ENCODE assay signal across 8 cellular contexts in genomic region chr4:704971-705277, GRCh38. TPM values are rescaled to one million over a fixed set of nuclear protein-coding genes. Genes with fewer than 3 reads are reported as not detected.
A peak's percentile ranks its signal among the peaks of the same experiment; 100 is the strongest.
DNase-seq lines count a peak whose midpoint lies in the region; ATAC-seq, FAIRE-seq and TF ChIP-seq lines count a peak whose summit lies in the region.

No MANE protein-coding gene starts in this region.

- H3K27me3 Mint-ChIP-seq in activated naive CD8-positive, alpha-beta T cell, result no peaks in the 10 kb centered on the region
- no peaks in the 10 kb centered on the region for H3K27me3 Mint-ChIP-seq in activated naive CD8-positive, alpha-beta T cell treated with anti-CD3 and anti-CD28 coated beads, Interleukin-2, amount 50 U/mL, for 24 hours
- H3K27me3 Mint-ChIP-seq in memory B cell, result no peaks in the 10 kb centered on the region

- H3K4me3 ChIP-seq in GM12878, result 0 out of 2 replicates have a peak overlapping the region, but pooled peaks have one; percentile 33
- peak overlapping the region; percentile 99 for H3K4me3 ChIP-seq in thymus (ENCODE audit: low read length)

- DNase-seq in activated naive CD8-positive, alpha-beta T cell treated with anti-CD3 and anti-CD28 coated beads, Interleukin-2, amount 50 U/mL, for 24 hours, result no peak
- no peak for DNase-seq in GM12878 (ENCODE audit: low read depth, low spot score)
- no peak for DNase-seq in memory B cell (ENCODE audit: low spot score in 2 of 2)
- no peak for DNase-seq in GOT3 (lab: John Stamatoyannopoulos, UW)
- no peak for DNase-seq in activated CD4-positive, alpha-beta T cell treated with anti-CD3 and anti-CD28 coated beads, Interleukin-2, amount 50 U/mL, for 1 hour

- no peaks in the 10 kb centered on the region; the same call in 2 of the 3 replicates for H3K9me3 ChIP-seq in GM12878 (replicated peaks; ENCODE audit: control insufficient read depth, insufficient read depth, low read length)
- H3K9me3 ChIP-seq in thymus (ENCODE audit: control insufficient read depth), result no peaks in the 10 kb centered on the region

- TF ChIP-seq CTCF in GM12878 (IDR thresholded peaks at IDR 0.05 in 2 of 3, conservative IDR thresholded peaks at IDR 0.05 in 1 of 3; ENCODE audit: control insufficient read depth in 2 of 3, extremely low read depth in 1 of 3, insufficient read depth in 1 of 3, low read depth in 3 of 3, low read length in 3 of 3), result no peak

- H3K27me3 ChIP-seq in GM12878 (replicated peaks in 1 of 2; ENCODE audit: control insufficient read depth in 2 of 2, insufficient read depth in 2 of 2, low read length in 1 of 2) (no peaks in the 10 kb centered on the region), thymus (ENCODE audit: control insufficient read depth, insufficient read depth) (no peaks in the 10 kb centered on the region)

- no peak for TF ChIP-seq RAD21 in GM12878 (IDR thresholded peaks at IDR 0.05; ENCODE audit: insufficient read depth, low read depth, low read length)

- TF ChIP-seq POLR2A in GM12878 (IDR thresholded peaks at IDR 0.05; ENCODE audit: low read depth, low read length), result no peak

- H3K9me3 Mint-ChIP-seq in activated naive CD8-positive, alpha-beta T cell (ENCODE audit: low read depth), result no peaks in the 10 kb centered on the region
- no peaks in the 10 kb centered on the region for H3K9me3 Mint-ChIP-seq in activated naive CD8-positive, alpha-beta T cell treated with anti-CD3 and anti-CD28 coated beads, Interleukin-2, amount 50 U/mL, for 24 hours
- no peaks in the 10 kb centered on the region for H3K9me3 Mint-ChIP-seq in memory B cell

- H3K36me3 ChIP-seq in GM12878 (ENCODE audit: control insufficient read depth in 2 of 2, insufficient read depth in 2 of 2, low read length in 1 of 2) (peaks cover 0 to 2% of the 10 kb centered on the region in 2 experiments; a peak in 1 of 4 replicates), thymus (ENCODE audit: control insufficient read depth, insufficient read depth) (no peaks in the 10 kb centered on the region)

- peak overlapping the region; percentile 72 for H3K4me2 ChIP-seq in GM12878 (ENCODE audit: control insufficient read depth, insufficient read depth)

- H3K9ac ChIP-seq in GM12878 (ENCODE audit: control insufficient read depth, insufficient read depth, low read length), result no peak overlapping the region

- H3K4me3 Mint-ChIP-seq in activated naive CD8-positive, alpha-beta T cell, result peak overlapping the region; percentile 68
- H3K4me3 Mint-ChIP-seq in activated naive CD8-positive, alpha-beta T cell treated with anti-CD3 and anti-CD28 coated beads, Interleukin-2, amount 50 U/mL, for 24 hours, result no peak overlapping the region
- peak overlapping the region; percentile 90 for H3K4me3 Mint-ChIP-seq in memory B cell

- H3K27ac Mint-ChIP-seq in activated naive CD8-positive, alpha-beta T cell, result no peak overlapping the region
- H3K27ac Mint-ChIP-seq in activated naive CD8-positive, alpha-beta T cell treated with anti-CD3 and anti-CD28 coated beads, Interleukin-2, amount 50 U/mL, for 24 hours, result no peak overlapping the region
- peak overlapping the region; percentile 75 for H3K27ac Mint-ChIP-seq in memory B cell

- no peak overlapping the region for H3K27ac ChIP-seq in GM12878 (ENCODE audit: control insufficient read depth, insufficient read depth)
- no peak overlapping the region for H3K27ac ChIP-seq in thymus (ENCODE audit: low read depth)

- SMC1A ChIA-PET in GM12878 (lab: Charles Lee; ENCODE audit: uncharacterized antibody, unreplicated experiment), result no interaction called here

- H2AFZ ChIP-seq in GM12878 (ENCODE audit: control insufficient read depth, low read depth, low read length), result peak overlapping the region; percentile 81; the same call in 1 of the 2 replicates

- H4K20me1 ChIP-seq in GM12878 (ENCODE audit: control insufficient read depth, insufficient read depth), result no peaks in the 10 kb centered on the region

- H3K36me3 Mint-ChIP-seq in activated naive CD8-positive, alpha-beta T cell, result no peaks in the 10 kb centered on the region
- no peaks in the 10 kb centered on the region for H3K36me3 Mint-ChIP-seq in activated naive CD8-positive, alpha-beta T cell treated with anti-CD3 and anti-CD28 coated beads, Interleukin-2, amount 50 U/mL, for 24 hours (ENCODE audit: low read depth)
- H3K36me3 Mint-ChIP-seq in memory B cell, result peaks cover 2% of the 10 kb centered on the region

- in situ Hi-C loops in GM12878 (cut with MboI), result no loop called here

- peaks cover 18% of the 10 kb centered on the region for H3K4me1 Mint-ChIP-seq in activated naive CD8-positive, alpha-beta T cell (ENCODE audit: low read depth)
- peaks cover 16% of the 10 kb centered on the region for H3K4me1 Mint-ChIP-seq in activated naive CD8-positive, alpha-beta T cell treated with anti-CD3 and anti-CD28 coated beads, Interleukin-2, amount 50 U/mL, for 24 hours
- H3K4me1 Mint-ChIP-seq in memory B cell, result peaks cover 28% of the 10 kb centered on the region

- CTCF ChIA-PET in GM12878 (lab: Yijun Ruan, JAX), result no interaction called here

- H3K4me1 ChIP-seq in GM12878 (ENCODE audit: control insufficient read depth, insufficient read depth, low read length), result peaks cover under 1% of the 10 kb centered on the region
- H3K4me1 ChIP-seq in thymus (ENCODE audit: control insufficient read depth, insufficient read depth, low read length), result peaks cover 10% of the 10 kb centered on the region

- intact Hi-C loops in GM12878 (cut with micrococcal nuclease; ENCODE audit: unreplicated experiment), result no loop called here

- TF ChIP-seq EP300 in GM12878 (IDR thresholded peaks at IDR 0.05; ENCODE audit: borderline replicate concordance in 1 of 2, control insufficient read depth in 1 of 2, low read depth in 2 of 2, low read length in 2 of 2), result no peak

- no TSS peak for BruUV-seq in GM12878 (replicated peaks; lab: Mats Ljungman, UMichigan)

- RAD21 ChIA-PET in GM12878 (lab: Charles Lee; ENCODE audit: unreplicated experiment), result no interaction called here

- peaks cover 29% of the 10 kb centered on the region for H3K79me2 ChIP-seq in GM12878 (ENCODE audit: control insufficient read depth, insufficient read depth, low read length)

- FAIRE-seq in GM12878 (lab: Jason Lieb, UNC), result no peak

- 100% methylated on average over 1 of the region's 1 CpG for WGBS in GM12878 (ENCODE audit: insufficient coverage, insufficient replicate concordance, low lambda C conversion rate, missing lambda C conversion rate)
- 98% methylated on average over 1 of the region's 1 CpG for WGBS in thymus

- no peak for ATAC-seq in activated naive CD8-positive, alpha-beta T cell treated with anti-CD3 and anti-CD28 coated beads, Interleukin-2, amount 50 U/mL, for 24 hours
- ATAC-seq in GM12878, result no peak
- ATAC-seq in memory B cell (ENCODE audit: low read depth), result no peak
- ATAC-seq in GM19035 (IDR thresholded peaks at IDR 0.05; ENCODE audit: unreplicated experiment), result no peak

- POLR2A ChIA-PET in GM12878 (lab: Charles Lee), result no interaction called here

RNA-seq across cellular contexts. Expression of gene PCGF3, which starts 0.7 kb away (rescaled TPM):
- 137 and 138 TPM in 2 replicates for total RNA-seq in GM12878 (2013; cell fraction: nucleolus; rRNA removed)
- total RNA-seq in GM12878 (2014; rRNA removed), result 21.1 and 21.7 TPM in 2 replicates
- total RNA-seq in GM12878 (2014; rRNA removed; fragmentation: Illumina TruSeq; extraction: Trizol), result 15.0 and 15.4 TPM in 2 replicates
- total RNA-seq in GM12878 (2021), result 35.4 and 35.8 TPM in 2 replicates
- polyA plus RNA-seq in GM12878 (2011; ENCODE audit: low read depth), result 19.4 TPM
- polyA plus RNA-seq in GM12878 (2011; rRNA removed), result 43.8 and 45.9 TPM in 2 replicates
- polyA plus RNA-seq in GM12878 (2011; cell fraction: cytosol; rRNA removed), result 43.1 and 49.1 TPM in 2 replicates
- polyA plus RNA-seq in GM12878 (2011; cell fraction: nucleus; rRNA removed), result 236 and 252 TPM in 2 replicates
- 22.8 and 29.1 TPM in 2 replicates for polyA plus RNA-seq in GM12878 (2012)
- 11.9 and 15.6 TPM in 2 replicates for polyA plus RNA-seq in GM12878 (2014; fragmentation: Illumina TruSeq; extraction: Trizol)
- 1 to 10 TPM; 2.2 to 4.5 TPM for polyA plus RNA-seq in GM12878 (2014; fragmentation: Nextera tagmentation; extraction: Ambion mirVana)
- 33.2 and 40.5 TPM in 2 replicates for polyA plus RNA-seq in GM12878 (2014; rRNA removed)
- 10 to 100 TPM; 14.3 to 16.2 TPM for polyA plus RNA-seq in GM12878 (2016; fragmentation: Nextera tagmentation; extraction: Ambion mirVana)
- polyA minus RNA-seq in GM12878 (2011; rRNA and poly(A)+ RNA removed), result 54.2 and 58.7 TPM in 2 replicates
- 22.6 and 24.6 TPM in 2 replicates for polyA minus RNA-seq in GM12878 (2011; cell fraction: cytosol; rRNA and poly(A)+ RNA removed)
- polyA minus RNA-seq in GM12878 (2011; cell fraction: nucleus; rRNA and poly(A)+ RNA removed), result 60.6 and 74.2 TPM in 2 replicates
- polyA plus RNA-seq in thymus, result 93.4 TPM

RNA-seq across cellular contexts. Expression of gene SLC49A3, which starts 16.0 kb away (rescaled TPM):
- total RNA-seq in GM12878 (2013; cell fraction: nucleolus; rRNA removed), result not detected in 2 replicates
- total RNA-seq in GM12878 (2014; rRNA removed) (0.17 and 0.22 TPM in 2 replicates), GM12878 (2014; rRNA removed; fragmentation: Illumina TruSeq; extraction: Trizol) (not detected in 2 replicates), GM12878 (2021) (0.74 and 0.85 TPM in 2 replicates)
- not detected for polyA plus RNA-seq in GM12878 (2011; ENCODE audit: low read depth)
- polyA plus RNA-seq in GM12878 (2011; rRNA removed) (not detected in 2 replicates), GM12878 (2014; fragmentation: Illumina TruSeq; extraction: Trizol) (0.09 TPM in 1 of 2 replicates, not detected in the other), GM12878 (2014; fragmentation: Nextera tagmentation; extraction: Ambion mirVana) (not detected), GM12878 (2014; rRNA removed) (0.09 and 0.24 TPM in 2 replicates), GM12878 (2016; fragmentation: Nextera tagmentation; extraction: Ambion mirVana) (under 1 TPM; 0.14 to 0.19 TPM), thymus (4.8 TPM)
- polyA plus RNA-seq in GM12878 (2011; cell fraction: cytosol; rRNA removed), result not detected in 2 replicates
- polyA plus RNA-seq in GM12878 (2011; cell fraction: nucleus; rRNA removed), result not detected in 2 replicates
- 0.60 and 0.62 TPM in 2 replicates for polyA plus RNA-seq in GM12878 (2012)
- not detected in 2 replicates for polyA minus RNA-seq in GM12878 (2011; rRNA and poly(A)+ RNA removed)
- polyA minus RNA-seq in GM12878 (2011; cell fraction: cytosol; rRNA and poly(A)+ RNA removed), result not detected in 2 replicates
- polyA minus RNA-seq in GM12878 (2011; cell fraction: nucleus; rRNA and poly(A)+ RNA removed), result not detected in 2 replicates

RNA-seq across cellular contexts. Expression of gene MYL5, which starts 30.6 kb away (rescaled TPM):
- 31.7 and 32.8 TPM in 2 replicates for total RNA-seq in GM12878 (2013; cell fraction: nucleolus; rRNA removed)
- total RNA-seq in GM12878 (2014; rRNA removed) (7.5 and 10.8 TPM in 2 replicates), GM12878 (2014; rRNA removed; fragmentation: Illumina TruSeq; extraction: Trizol) (5.9 and 7.0 TPM in 2 replicates), GM12878 (2021) (12.0 and 13.8 TPM in 2 replicates)
- polyA plus RNA-seq in GM12878 (2011; ENCODE audit: low read depth), result 15.5 TPM
- polyA plus RNA-seq in GM12878 (2011; rRNA removed) (8.2 and 13.6 TPM in 2 replicates), GM12878 (2014; fragmentation: Illumina TruSeq; extraction: Trizol) (3.3 and 6.1 TPM in 2 replicates), GM12878 (2014; fragmentation: Nextera tagmentation; extraction: Ambion mirVana) (1 to 10 TPM; 1.2 to 3.9 TPM), GM12878 (2014; rRNA removed) (8.7 and 11.9 TPM in 2 replicates), GM12878 (2016; fragmentation: Nextera tagmentation; extraction: Ambion mirVana) (1 to 10 TPM; 6.6 to 7.8 TPM), thymus (32.9 TPM)
- 11.3 and 13.3 TPM in 2 replicates for polyA plus RNA-seq in GM12878 (2011; cell fraction: cytosol; rRNA removed)
- polyA plus RNA-seq in GM12878 (2011; cell fraction: nucleus; rRNA removed), result 42.0 and 46.7 TPM in 2 replicates
- 22.6 and 23.9 TPM in 2 replicates for polyA plus RNA-seq in GM12878 (2012)
- polyA minus RNA-seq in GM12878 (2011; rRNA and poly(A)+ RNA removed), result 5.0 and 11.4 TPM in 2 replicates
- polyA minus RNA-seq in GM12878 (2011; cell fraction: cytosol; rRNA and poly(A)+ RNA removed), result 3.4 and 5.7 TPM in 2 replicates
- polyA minus RNA-seq in GM12878 (2011; cell fraction: nucleus; rRNA and poly(A)+ RNA removed), result 16.8 and 27.2 TPM in 2 replicates

RNA-seq across cellular contexts. Expression of gene ATP5ME, which starts 30.8 kb away (rescaled TPM):
- total RNA-seq in GM12878 (2013; cell fraction: nucleolus; rRNA removed), result 11.1 and 11.3 TPM in 2 replicates
- total RNA-seq in GM12878 (2014; rRNA removed) (406 and 453 TPM in 2 replicates), GM12878 (2014; rRNA removed; fragmentation: Illumina TruSeq; extraction: Trizol) (565 and 627 TPM in 2 replicates), GM12878 (2021) (279 and 323 TPM in 2 replicates)
- polyA plus RNA-seq in GM12878 (2011; ENCODE audit: low read depth), result 98.1 TPM
- polyA plus RNA-seq in GM12878 (2011; rRNA removed) (350 and 373 TPM in 2 replicates), GM12878 (2014; fragmentation: Illumina TruSeq; extraction: Trizol) (77.3 and 359 TPM in 2 replicates), GM12878 (2014; fragmentation: Nextera tagmentation; extraction: Ambion mirVana) (1,000 to 10,000 TPM; 1,956 to 2,374 TPM), GM12878 (2014; rRNA removed) (388 and 500 TPM in 2 replicates), GM12878 (2016; fragmentation: Nextera tagmentation; extraction: Ambion mirVana) (1,000 to 10,000 TPM in 1 of 2 experiments, 100 to 1,000 TPM in 1; 997 to 1,034 TPM), thymus (492 TPM)
- polyA plus RNA-seq in GM12878 (2011; cell fraction: cytosol; rRNA removed), result 609 and 754 TPM in 2 replicates
- 195 and 199 TPM in 2 replicates for polyA plus RNA-seq in GM12878 (2011; cell fraction: nucleus; rRNA removed)
- 765 and 1,112 TPM in 2 replicates for polyA plus RNA-seq in GM12878 (2012)
- 105 and 133 TPM in 2 replicates for polyA minus RNA-seq in GM12878 (2011; rRNA and poly(A)+ RNA removed)
- polyA minus RNA-seq in GM12878 (2011; cell fraction: cytosol; rRNA and poly(A)+ RNA removed), result 46.8 and 58.4 TPM in 2 replicates
- 24.5 and 32.9 TPM in 2 replicates for polyA minus RNA-seq in GM12878 (2011; cell fraction: nucleus; rRNA and poly(A)+ RNA removed)
